ENCODE assay signal across 17 cellular contexts in genomic region chr11:38274031-38274430, GRCh38.
"Had no signal": no experiment of that assay in that cellular context is flagged by ENCODE, and none has a peak within 500 bp of the region (broad histone marks: within the 10 kb centered on the region; RNA-seq: fewer than 3 reads in every experiment).

No MANE protein-coding gene starts in this region.

- H3K9me3 Mint-ChIP-seq: activated T-cell treated with anti-CD3 and anti-CD28 coated beads, Interleukin-2, amount 50 U/mL, for 4 hours; stimulated activated naive B cell treated with anti-CD40 and anti-IgM and Interleukin-4, amounts not matched to agents 10 μg/mL and 1 μg/mL and 100 μg/mL, for 72 hours had no signal

- H3K4me3 Mint-ChIP-seq: activated CD4-positive, alpha-beta memory T cell treated with anti-CD3 and anti-CD28 coated beads for 36 hours; activated naive CD8-positive, alpha-beta T cell; activated T-cell treated with anti-CD3 and anti-CD28 coated beads, Interleukin-2, amount 50 U/mL, for 4 hours; naive B cell; stimulated activated naive B cell treated with anti-CD40 and anti-IgM and Interleukin-4, amounts not matched to agents 10 μg/mL and 1 μg/mL and 100 μg/mL, for 72 hours had no signal

- DNase-seq: activated CD4-positive, alpha-beta memory T cell treated with anti-CD3 and anti-CD28 coated beads for 36 hours; activated CD4-positive, CD25-positive, alpha-beta regulatory T cell treated with anti-CD3 and anti-CD28 coated beads, Interleukin-2, amount 50 U/mL, for 72 hours; activated gamma-delta T cell; activated T-cell treated with anti-CD3 and anti-CD28 coated beads, Interleukin-2, amount 50 U/mL, for 4 hours; amygdala; effector CD4-positive, alpha-beta T cell; midbrain; naive B cell; spleen; stimulated activated CD4-positive, alpha-beta T cell treated with anti-CD3 and anti-CD28 coated beads, Interleukin-1b, Interleukin-23, amount 100 ng/mL, for 48 hours; stimulated activated naive B cell treated with anti-CD40 and anti-IgM and Interleukin-4, amounts not matched to agents 10 μg/mL and 1 μg/mL and 100 μg/mL, for 72 hours; substantia nigra; transverse colon had no signal

- H3K36me3 Mint-ChIP-seq: activated CD4-positive, alpha-beta memory T cell treated with anti-CD3 and anti-CD28 coated beads for 36 hours; activated naive CD8-positive, alpha-beta T cell; naive B cell; stimulated activated naive B cell treated with anti-CD40 and anti-IgM and Interleukin-4, amounts not matched to agents 10 μg/mL and 1 μg/mL and 100 μg/mL, for 72 hours had no signal

- H3K27me3 Mint-ChIP-seq: activated CD4-positive, alpha-beta memory T cell treated with anti-CD3 and anti-CD28 coated beads for 36 hours; activated naive CD8-positive, alpha-beta T cell; naive B cell; progenitor cell of endocrine pancreas; stimulated activated naive B cell treated with anti-CD40 and anti-IgM and Interleukin-4, amounts not matched to agents 10 μg/mL and 1 μg/mL and 100 μg/mL, for 72 hours had no signal

- H3K4me3 ChIP-seq: coronary artery, spleen, transverse colon had no signal

- ATAC-seq: activated T-cell treated with anti-CD3 and anti-CD28 coated beads, Interleukin-2, amount 50 U/mL, for 4 hours; right cardiac atrium; stimulated activated naive B cell treated with anti-CD40 and anti-IgM and Interleukin-4, amounts not matched to agents 10 μg/mL and 1 μg/mL and 100 μg/mL, for 72 hours had no signal

- H3K4me1 Mint-ChIP-seq: naive B cell; stimulated activated naive B cell treated with anti-CD40 and anti-IgM and Interleukin-4, amounts not matched to agents 10 μg/mL and 1 μg/mL and 100 μg/mL, for 72 hours had no signal

- H3K27ac Mint-ChIP-seq: activated CD4-positive, alpha-beta memory T cell treated with anti-CD3 and anti-CD28 coated beads for 36 hours; activated naive CD8-positive, alpha-beta T cell; naive B cell; progenitor cell of endocrine pancreas; stimulated activated naive B cell treated with anti-CD40 and anti-IgM and Interleukin-4, amounts not matched to agents 10 μg/mL and 1 μg/mL and 100 μg/mL, for 72 hours had no signal
